19 cellular contexts compared by ENCODE assay signal in genomic region chr9:33791117-33791516, GRCh38. TPM values are rescaled to one million over a fixed set of nuclear protein-coding genes. Genes with fewer than 3 reads are reported as not detected.
DNase-seq lines count a peak whose midpoint lies in the region; ATAC-seq and TF ChIP-seq lines count a peak whose summit lies in the region.
"Had no signal": no experiment of that assay in that cellular context is flagged by ENCODE, and none has a peak within 500 bp of the region (broad histone marks: within the 10 kb centered on the region; RNA-seq: fewer than 3 reads in every experiment).

No MANE protein-coding gene starts in this region.

- in situ Hi-C loops in Caki2 (cut with HindIII; ENCODE audit: low pct_unique_long_range_greater_than_20kb, low sequenced_read_pairs): no loop called here
- in situ Hi-C loops in brain microvascular endothelial cell (cut with HindIII; ENCODE audit: low pct_ligation_motif_present, low sequenced_read_pairs): no loop called here

- CTCF ChIA-PET in activated CD4-positive, alpha-beta T cell treated with anti-CD3 and anti-CD28 coated beads, Interleukin-2, amount 10 ng/mL, durations not matched to agents 7 days and 5 days (lab: Charles Lee): interaction anchor here (0.6 to 2.1 kb wide), 4 partner anchors 9 to 557 kb away, joined by 3 to 8 read pairs (median 6); no protein-coding TSS in a partner anchor

- no peaks in the 10 kb centered on the region for H3K9me3 ChIP-seq in WERI-Rb-1 (ENCODE audit: severe bottlenecking)
- H3K9me3 ChIP-seq: HAP-1, stomach had no signal

- H3K4me3 ChIP-seq in brain microvascular endothelial cell (ENCODE audit: low read depth, low read length): no peak overlapping the region
- H3K4me3 ChIP-seq in WERI-Rb-1 (ENCODE audit: low read depth, low read length): no peak overlapping the region
- H3K4me3 ChIP-seq: HAP-1, stomach had no signal

- TF ChIP-seq CTCF in brain microvascular endothelial cell (IDR thresholded peaks at IDR 0.05; ENCODE audit: low read depth, low read length, missing control alignments) (no peak), WERI-Rb-1 (IDR thresholded peaks at IDR 0.05; ENCODE audit: low read depth, low read length) (no peak)

- DNase-seq in Caki2 (ENCODE audit: low read depth): peak; percentile 15
- DNase-seq in LHCN-M2 (ENCODE audit: low read depth): peak; percentile 64
- peak; percentile 79 for DNase-seq in brain microvascular endothelial cell
- peak; percentile 83 for DNase-seq in kidney tubule cell (ENCODE audit: low spot score)
- DNase-seq in NCI-H1930 (lab: John Stamatoyannopoulos, UW): no peak
- no peak for DNase-seq in WERI-Rb-1
- no peak for DNase-seq in activated CD4-positive, alpha-beta T cell treated with anti-CD3 and anti-CD28 coated beads, Interleukin-2, amount 10 ng/mL, durations not matched to agents 7 days and 5 days
- DNase-seq: activated T-cell treated with anti-CD3 and anti-CD28 coated beads, Interleukin-2, amount 50 U/mL, for 1 hour; amniotic stem cell; CD4-positive, CD25-positive, alpha-beta regulatory T cell; NCI-H1417 treated with DMSO at 0.1 percent for 48 hours; NCI-H774; nephron progenitor cell; stomach had no signal

- peaks cover 45% of the 10 kb centered on the region for H3K27me3 Mint-ChIP-seq in activated CD4-positive, alpha-beta T cell treated with anti-CD3 and anti-CD28 coated beads, Interleukin-2, amount 10 ng/mL, durations not matched to agents 7 days and 5 days

- no peaks in the 10 kb centered on the region for H3K9me3 Mint-ChIP-seq in activated CD4-positive, alpha-beta T cell treated with anti-CD3 and anti-CD28 coated beads, Interleukin-2, amount 10 ng/mL, durations not matched to agents 7 days and 5 days
- H3K9me3 Mint-ChIP-seq: CD4-positive, CD25-positive, alpha-beta regulatory T cell; nephron progenitor cell had no signal

- H3K27ac ChIP-seq in brain microvascular endothelial cell: no peak overlapping the region
- no peak overlapping the region for H3K27ac ChIP-seq in WERI-Rb-1
- H3K27ac ChIP-seq: stomach had no signal

- no peak overlapping the region for H3K27ac Mint-ChIP-seq in activated CD4-positive, alpha-beta T cell treated with anti-CD3 and anti-CD28 coated beads, Interleukin-2, amount 10 ng/mL, durations not matched to agents 7 days and 5 days
- H3K27ac Mint-ChIP-seq: CD4-positive, CD25-positive, alpha-beta regulatory T cell had no signal

- H3K36me3 ChIP-seq in brain microvascular endothelial cell (replicated peaks): no peaks in the 10 kb centered on the region
- H3K36me3 ChIP-seq in WERI-Rb-1: no peaks in the 10 kb centered on the region
- H3K36me3 ChIP-seq: HAP-1, stomach had no signal

- H3K4me3 Mint-ChIP-seq in activated CD4-positive, alpha-beta T cell treated with anti-CD3 and anti-CD28 coated beads, Interleukin-2, amount 10 ng/mL, durations not matched to agents 7 days and 5 days: no peak overlapping the region
- H3K4me3 Mint-ChIP-seq: CD4-positive, CD25-positive, alpha-beta regulatory T cell; nephron progenitor cell had no signal

- H3K27me3 ChIP-seq in brain microvascular endothelial cell (replicated peaks) (no peaks in the 10 kb centered on the region), WERI-Rb-1 (ENCODE audit: insufficient read depth, low read depth, severe bottlenecking) (no peaks in the 10 kb centered on the region)

- no peaks in the 10 kb centered on the region for H3K36me3 Mint-ChIP-seq in activated CD4-positive, alpha-beta T cell treated with anti-CD3 and anti-CD28 coated beads, Interleukin-2, amount 10 ng/mL, durations not matched to agents 7 days and 5 days (ENCODE audit: low read depth)
- H3K36me3 Mint-ChIP-seq: CD4-positive, CD25-positive, alpha-beta regulatory T cell had no signal

- no peak for ATAC-seq in HG02610 (IDR thresholded peaks at IDR 0.05; ENCODE audit: unreplicated experiment)
- ATAC-seq: activated CD4-positive, CD25-positive, alpha-beta regulatory T cell treated with anti-CD3 and anti-CD28 coated beads, Interleukin-2, amount 50 U/mL, for 24 hours; left lobe of liver; sciatic nerve had no signal

- no peaks in the 10 kb centered on the region for H3K4me1 Mint-ChIP-seq in activated CD4-positive, alpha-beta T cell treated with anti-CD3 and anti-CD28 coated beads, Interleukin-2, amount 10 ng/mL, durations not matched to agents 7 days and 5 days
- H3K4me1 Mint-ChIP-seq: CD4-positive, CD25-positive, alpha-beta regulatory T cell had no signal

- POLR2A ChIA-PET in activated CD4-positive, alpha-beta T cell treated with anti-CD3 and anti-CD28 coated beads, Interleukin-2, amount 10 ng/mL, durations not matched to agents 7 days and 5 days (lab: Charles Lee): no interaction called here

RNA-seq across cellular contexts. Expression of gene PRSS3, which starts 4.2 kb away (rescaled TPM):
- total RNA-seq in Caki2 (2014; rRNA removed; shearing (Covaris generic); ENCODE audit: low replicate concordance): not detected in 2 replicates
- total RNA-seq in LHCN-M2 (2014; rRNA removed): not detected in 2 replicates
- 0.13 TPM for polyA plus RNA-seq in LHCN-M2 (2012)
- not detected for total RNA-seq in activated CD4-positive, alpha-beta T cell treated with anti-CD3 and anti-CD28 coated beads, Interleukin-2, amount 10 ng/mL, durations not matched to agents 7 days and 5 days
- total RNA-seq: CD4-positive, CD25-positive, alpha-beta regulatory T cell; sciatic nerve had no signal
- polyA plus RNA-seq: CD4-positive, CD25-positive, alpha-beta regulatory T cell had no signal

RNA-seq across cellular contexts. Expression of gene UBE2R2, which starts 25.8 kb away (rescaled TPM):
- 19.4 and 22.9 TPM in 2 replicates for total RNA-seq in Caki2 (2014; rRNA removed; shearing (Covaris generic); ENCODE audit: low replicate concordance)
- total RNA-seq in LHCN-M2 (2014; rRNA removed): 14.9 and 18.6 TPM in 2 replicates
- 31.9 TPM for polyA plus RNA-seq in LHCN-M2 (2012)
- 10 to 100 TPM; 33.1 to 36.6 TPM for total RNA-seq in activated CD4-positive, alpha-beta T cell treated with anti-CD3 and anti-CD28 coated beads, Interleukin-2, amount 10 ng/mL, durations not matched to agents 7 days and 5 days

Comparison
In these comparisons a context has a peak if more than half of its experiments do, and no peak if none do; other contexts are left out.
1. DNase-seq: peak in Caki2 (single experiment), LHCN-M2 (single experiment), brain microvascular endothelial cell (single experiment) and kidney tubule cell (single experiment); none in NCI-H1930 (0 of 2), WERI-Rb-1 (single experiment) and activated CD4-positive, alpha-beta T cell treated with anti-CD3 and anti-CD28 coated beads, Interleukin-2, amount 10 ng/mL, durations not matched to agents 7 days and 5 days (single experiment).